ENCODE assay signal across 1 cellular context in genomic region chr11:134267466-134267865, GRCh38.
A peak's percentile ranks its signal among the peaks of the same experiment; 100 is the strongest.
TF ChIP-seq lines count a peak whose summit lies in the region.

No MANE protein-coding gene starts in this region.

TF ChIP-seq in HepG2, 621 proteins besides CTCF, POLR2A, EP300 and RAD21:
- TF ChIP-seq ZNF432 (CRISPR knock-in tag; IDR thresholded peaks at IDR 0.05; ENCODE audit: borderline replicate concordance) (no peak), ZBTB34 (CRISPR knock-in tag; IDR thresholded peaks at IDR 0.05) (no peak), SKI (IDR thresholded peaks at IDR 0.05; ENCODE audit: partially characterized antibody) (no peak), PRMT3 (CRISPR knock-in tag; IDR thresholded peaks at IDR 0.05; ENCODE audit: borderline replicate concordance, low read depth) (no peak), ZNF337 (CRISPR knock-in tag; IDR thresholded peaks at IDR 0.05; ENCODE audit: borderline replicate concordance, low read depth) (no peak), GRHL1 (CRISPR knock-in tag; conservative IDR thresholded peaks at IDR 0.05) (no peak), SOX5 (CRISPR knock-in tag; IDR thresholded peaks at IDR 0.05; ENCODE audit: borderline replicate concordance) (no peak), MNT (IDR thresholded peaks at IDR 0.05) (0 out of 2 replicates have a peak, but pooled peaks have one; percentile 12)
